Comparison of ENCODE assay signal across 23 cellular contexts in genomic region chr6:80489911-80490635, GRCh38.
DNase-seq lines count a peak whose midpoint lies in the region; ATAC-seq and TF ChIP-seq lines count a peak whose summit lies in the region.
"Had no signal": no experiment of that assay in that cellular context is flagged by ENCODE, and none has a peak within 500 bp of the region (broad histone marks: within the 10 kb centered on the region; RNA-seq: fewer than 3 reads in every experiment).

No MANE protein-coding gene starts in this region.

- H3K4me1 ChIP-seq in MM.1S (ENCODE audit: low read length) (no peaks in the 10 kb centered on the region), foreskin keratinocyte (peaks cover 18% of the 10 kb centered on the region), H9 (ENCODE audit: insufficient read depth, low read length) (no peaks in the 10 kb centered on the region)
- H3K4me1 ChIP-seq in naive thymus-derived CD4-positive, alpha-beta T cell (ENCODE audit: control insufficient read depth in 2 of 2, insufficient read depth in 2 of 2, low read length in 2 of 2) = no peaks in the 10 kb centered on the region
- H3K4me1 ChIP-seq: A549, BLaER1, spleen had no signal

- POLR2A ChIA-PET in naive thymus-derived CD4-positive, alpha-beta T cell (lab: Charles Lee) = no interaction called here

- H3K23me2 ChIP-seq in H9 (ENCODE audit: insufficient read length, low read depth, low read length, poor library complexity, severe bottlenecking) = no peaks in the 10 kb centered on the region

- H3K9me3 ChIP-seq in MM.1S (replicated peaks; ENCODE audit: insufficient read depth, low read length) (no peaks in the 10 kb centered on the region), H9 (ENCODE audit: control insufficient read depth, low read depth, low read length) (no peaks in the 10 kb centered on the region)
- no peaks in the 10 kb centered on the region for H3K9me3 ChIP-seq in naive thymus-derived CD4-positive, alpha-beta T cell (ENCODE audit: control insufficient read depth in 2 of 3, low read length in 3 of 3)
- H3K9me3 ChIP-seq: A549, BLaER1, spleen had no signal

- peaks cover 7 to 13% of the 10 kb centered on the region in 2 experiments; a peak in 3 of 4 replicates for H3K4me1 Mint-ChIP-seq in H9
- no peaks in the 10 kb centered on the region for H3K4me1 Mint-ChIP-seq in naive thymus-derived CD4-positive, alpha-beta T cell
- H3K4me1 Mint-ChIP-seq: activated CD4-positive, alpha-beta T cell treated with anti-CD3 and anti-CD28 coated beads, Interleukin-2, amount 10 ng/mL, durations not matched to agents 7 days and 5 days; IgD-negative memory B cell had no signal

- TF ChIP-seq CTCF in GM12865 (IDR thresholded peaks at IDR 0.05; ENCODE audit: insufficient read depth, low read depth, low read length, missing control alignments) = no peak
- TF ChIP-seq CTCF in MM.1S (IDR thresholded peaks at IDR 0.05; ENCODE audit: low read length) = no peak
- TF ChIP-seq CTCF in foreskin keratinocyte (conservative IDR thresholded peaks at IDR 0.05) = no peak
- TF ChIP-seq CTCF in H9 (conservative IDR thresholded peaks at IDR 0.05) = no peak

- CTCF ChIA-PET in naive thymus-derived CD4-positive, alpha-beta T cell (lab: Charles Lee) = no interaction called here

- H3K23ac ChIP-seq in H9 (ENCODE audit: insufficient read length, low read depth, low read length) = no peak overlapping the region

- no peak overlapping the region for H2BK20ac ChIP-seq in H9 (ENCODE audit: low read depth, low read length, poor library complexity, severe bottlenecking)

- no CpG with 5 or more reads among the region's 3 CpGs for WGBS in H9 (ENCODE audit: extremely low coverage, insufficient read length, low lambda C conversion rate)

- ATAC-seq in HG02610 (IDR thresholded peaks at IDR 0.05; ENCODE audit: unreplicated experiment) = peak; percentile 68
- ATAC-seq in foreskin keratinocyte = peak; percentile 45
- no peak for ATAC-seq in HG03457 (IDR thresholded peaks at IDR 0.05; ENCODE audit: unreplicated experiment)
- ATAC-seq in GM19452 (IDR thresholded peaks at IDR 0.05; ENCODE audit: unreplicated experiment) = no peak
- no peak for ATAC-seq in naive thymus-derived CD4-positive, alpha-beta T cell
- ATAC-seq: A549 had no signal

- H3K27ac Mint-ChIP-seq in H9 = no peak overlapping the region
- no peak overlapping the region for H3K27ac Mint-ChIP-seq in naive thymus-derived CD4-positive, alpha-beta T cell
- H3K27ac Mint-ChIP-seq: activated CD4-positive, alpha-beta T cell treated with anti-CD3 and anti-CD28 coated beads, Interleukin-2, amount 10 ng/mL, durations not matched to agents 7 days and 5 days; IgD-negative memory B cell had no signal

- no peak overlapping the region for H2BK120ac ChIP-seq in H9 (ENCODE audit: low read depth, low read length, poor library complexity, severe bottlenecking)

- no peak overlapping the region for H3K4me3 ChIP-seq in GM12865 (ENCODE audit: low read depth, low read length)
- no peak overlapping the region for H3K4me3 ChIP-seq in MM.1S (ENCODE audit: low read length)
- H3K4me3 ChIP-seq in naive thymus-derived CD4-positive, alpha-beta T cell (ENCODE audit: low read length) = no peak overlapping the region
- H3K4me3 ChIP-seq: A549, BLaER1, dorsolateral prefrontal cortex, spleen had no signal

- no peak overlapping the region for H3K27ac ChIP-seq in MM.1S (ENCODE audit: low read length)
- no peak overlapping the region for H3K27ac ChIP-seq in foreskin keratinocyte
- no peak overlapping the region for H3K27ac ChIP-seq in H9 (ENCODE audit: insufficient read length, low read depth, low read length)
- no peak overlapping the region for H3K27ac ChIP-seq in naive thymus-derived CD4-positive, alpha-beta T cell (ENCODE audit: low read depth, low read length)
- H3K27ac ChIP-seq: A549, BLaER1, dorsolateral prefrontal cortex, epithelial cell of prostate, spleen had no signal

- no peaks in the 10 kb centered on the region for H3K27me3 ChIP-seq in MM.1S (replicated peaks; ENCODE audit: insufficient read depth, low read length)
- no peaks in the 10 kb centered on the region for H3K27me3 ChIP-seq in foreskin keratinocyte
- H3K27me3 ChIP-seq in H9 (ENCODE audit: insufficient read depth, low read length) = no peaks in the 10 kb centered on the region
- H3K27me3 ChIP-seq in naive thymus-derived CD4-positive, alpha-beta T cell (ENCODE audit: control insufficient read depth in 2 of 2, insufficient read depth in 2 of 2, low read length in 2 of 2) = no peaks in the 10 kb centered on the region
- H3K27me3 ChIP-seq: BLaER1, dorsolateral prefrontal cortex, spleen had no signal

- no peak overlapping the region for H3K18ac ChIP-seq in H9 (ENCODE audit: insufficient read length, low read depth, low read length)

- no peaks in the 10 kb centered on the region for H3K9me2 ChIP-seq in MM.1S (replicated peaks; ENCODE audit: insufficient read depth, low read length)

- H4K91ac ChIP-seq in H9 (ENCODE audit: insufficient read length, low read depth, low read length) = no peak overlapping the region

- H3K79me2 ChIP-seq in MM.1S (ENCODE audit: low read length) = no peaks in the 10 kb centered on the region
- H3K79me2 ChIP-seq in H9 (ENCODE audit: insufficient read depth, low read length) = no peaks in the 10 kb centered on the region

- no peak overlapping the region for H3K4ac ChIP-seq in H9 (ENCODE audit: low read depth, low read length)

- H2BK5ac ChIP-seq in H9 (ENCODE audit: insufficient read length, low read length) = no peak overlapping the region

- H4K20me1 ChIP-seq in MM.1S (ENCODE audit: insufficient read depth, low read length) (no peaks in the 10 kb centered on the region), H9 (ENCODE audit: control insufficient read depth, insufficient read depth, insufficient read length) (no peaks in the 10 kb centered on the region)
- H4K20me1 ChIP-seq: BLaER1 had no signal

- H3K4me3 Mint-ChIP-seq in H9 = no peak overlapping the region
- no peak overlapping the region for H3K4me3 Mint-ChIP-seq in naive thymus-derived CD4-positive, alpha-beta T cell
- H3K4me3 Mint-ChIP-seq: activated CD4-positive, alpha-beta T cell treated with anti-CD3 and anti-CD28 coated beads, Interleukin-2, amount 10 ng/mL, durations not matched to agents 7 days and 5 days; IgD-negative memory B cell had no signal

- no peak overlapping the region for H3K56ac ChIP-seq in H9 (ENCODE audit: insufficient read length, low read depth, low read length)

- H4K8ac ChIP-seq in H9 (replicated peaks; ENCODE audit: insufficient read length, low read depth, low read length) = no peak overlapping the region

- H2BK12ac ChIP-seq in H9 (ENCODE audit: insufficient read length, low read depth, low read length) = no peak overlapping the region

- no peak overlapping the region for H3K9ac ChIP-seq in MM.1S (ENCODE audit: low read length)
- H3K9ac ChIP-seq in H9 (ENCODE audit: extremely low read depth, insufficient read length, low read length) = no peak overlapping the region
- H3K9ac ChIP-seq: BLaER1 had no signal

- DNase-seq in GM12865 (ENCODE audit: low read depth) (peak; percentile 53), MM.1S (peak; percentile 71), foreskin keratinocyte (peak; percentile 23 to 60), H9 (no peak)
- DNase-seq in naive thymus-derived CD4-positive, alpha-beta T cell = no peak
- DNase-seq: activated CD4-positive, alpha-beta T cell treated with anti-CD3 and anti-CD28 coated beads, Interleukin-2, amount 10 ng/mL, durations not matched to agents 7 days and 5 days; activated effector memory CD4-positive, alpha-beta T cell treated with Interleukin-2 at 50 U/mL for 16 hours; caudate nucleus; dorsolateral prefrontal cortex; NCI-H146; NCI-H2171; NCI-H526 treated with DMSO at 0.1 percent for 48 hours; nucleus accumbens; SIG-M5; spleen; stimulated activated CD4-positive, alpha-beta T cell treated with anti-CD3 and anti-CD28 coated beads, Interleukin-4, amount 100 ng/mL, for 4 hours had no signal

- no peak overlapping the region for H2AFZ ChIP-seq in MM.1S (ENCODE audit: low read length)
- H2AFZ ChIP-seq in H9 (ENCODE audit: low read length) = no peak overlapping the region

- no peaks in the 10 kb centered on the region for H3K36me3 ChIP-seq in MM.1S (replicated peaks; ENCODE audit: insufficient read depth, low read length)
- no peaks in the 10 kb centered on the region for H3K36me3 ChIP-seq in naive thymus-derived CD4-positive, alpha-beta T cell (ENCODE audit: control insufficient read depth in 2 of 3, insufficient read depth in 3 of 3, low read length in 3 of 3)
- H3K36me3 ChIP-seq: BLaER1, spleen had no signal

- no peaks in the 10 kb centered on the region; the same call in 1 of the 2 replicates for H3F3A ChIP-seq in MM.1S (ENCODE audit: insufficient read depth, low read length)

- no peak overlapping the region for H3K4me2 ChIP-seq in MM.1S (ENCODE audit: low read depth, low read length)
- no peak overlapping the region for H3K4me2 ChIP-seq in H9 (ENCODE audit: insufficient read depth, insufficient read length, low read length)
- H3K4me2 ChIP-seq: A549, BLaER1 had no signal

- peaks cover 6% of the 10 kb centered on the region in 2 experiments; a peak in 4 of 5 replicates for H3K9me3 Mint-ChIP-seq in H9
- peaks cover 0 to 8% (median 2%) of the 10 kb centered on the region in 11 donors for H3K9me3 Mint-ChIP-seq in naive thymus-derived CD4-positive, alpha-beta T cell
- H3K9me3 Mint-ChIP-seq: IgD-negative memory B cell had no signal

- no peak overlapping the region for H2AK5ac ChIP-seq in H9 (ENCODE audit: insufficient read length, low read length)

- no peak overlapping the region for H3T11ph ChIP-seq in H9 (ENCODE audit: low read length)

- intact Hi-C loops in naive thymus-derived CD4-positive, alpha-beta T cell (cut with micrococcal nuclease) = no loop called here

- no peak overlapping the region for H4K5ac ChIP-seq in H9 (ENCODE audit: insufficient read length, low read depth, low read length)

- no peak overlapping the region for H2BK15ac ChIP-seq in H9 (ENCODE audit: low read depth, low read length)

- H3K36me3 Mint-ChIP-seq in H9 (ENCODE audit: insufficient read depth in 1 of 3, low read depth in 3 of 3) = peaks cover 0 to 3% (median 0%) of the 10 kb centered on the region in 3 experiments; a peak in 1 of 7 replicates
- H3K36me3 Mint-ChIP-seq in naive thymus-derived CD4-positive, alpha-beta T cell = no peaks in the 10 kb centered on the region
- H3K36me3 Mint-ChIP-seq: IgD-negative memory B cell had no signal

- H3K79me1 ChIP-seq in H9 (ENCODE audit: insufficient read depth, low read depth, low read length, poor library complexity, severe bottlenecking) = no peaks in the 10 kb centered on the region

- no peaks in the 10 kb centered on the region for H3K27me3 Mint-ChIP-seq in H9 (ENCODE audit: low read depth)
- peaks cover 0 to 11% (median 4%) of the 10 kb centered on the region in 5 donors for H3K27me3 Mint-ChIP-seq in naive thymus-derived CD4-positive, alpha-beta T cell
- H3K27me3 Mint-ChIP-seq: activated CD4-positive, alpha-beta T cell treated with anti-CD3 and anti-CD28 coated beads, Interleukin-2, amount 10 ng/mL, durations not matched to agents 7 days and 5 days; IgD-negative memory B cell had no signal

- no peak overlapping the region for H3K14ac ChIP-seq in H9 (ENCODE audit: insufficient read depth, low read length)

Comparison
In these comparisons a context has a peak if more than half of its experiments do, and no peak if none do; other contexts are left out.
1. DNase-seq: peak in GM12865 (single experiment), MM.1S (single experiment) and foreskin keratinocyte (2 of 2); none in H9 (single experiment) and naive thymus-derived CD4-positive, alpha-beta T cell (0 of 9).
2. ATAC-seq: peak in HG02610 (single experiment) and foreskin keratinocyte (single experiment); none in HG03457 (single experiment), GM19452 (single experiment) and naive thymus-derived CD4-positive, alpha-beta T cell (single experiment).